ENCODE assay signal across 24 cellular contexts in the genomic region with DNA sequence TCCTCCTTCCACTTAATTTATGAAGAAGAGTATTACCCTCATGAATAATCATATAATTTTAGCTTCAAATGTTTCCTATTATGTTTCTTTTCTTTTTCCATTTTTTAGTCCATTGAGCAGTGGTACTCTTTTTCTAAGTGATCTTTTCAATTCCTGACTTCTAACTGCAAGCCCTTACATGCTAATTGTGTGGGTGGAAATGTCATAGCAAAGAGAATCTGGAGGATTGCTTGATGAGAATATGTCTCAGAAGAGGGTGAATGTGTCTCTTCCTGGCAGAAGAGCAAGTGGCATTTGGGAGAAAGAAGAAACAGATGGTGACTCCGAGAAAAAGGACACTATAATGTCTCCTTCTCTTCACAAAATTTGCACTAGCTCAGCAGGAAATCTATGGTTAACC.
"Had no signal": no experiment of that assay in that cellular context is flagged by ENCODE, and none has a peak within 500 bp of the region (broad histone marks: within the 10 kb centered on the region; RNA-seq: fewer than 3 reads in every experiment).

No MANE protein-coding gene starts in this region.

- FAIRE-seq: keratinocyte, small intestine, TTC549 had no signal

- DNase-seq: activated CD4-positive, alpha-beta T cell treated with anti-CD3 and anti-CD28 coated beads for 4 hours; activated CD4-positive, alpha-beta T cell treated with anti-CD3 and anti-CD28 coated beads, Interleukin-2, amount 50 U/mL, for 4 hours; activated naive CD4-positive, alpha-beta T cell; activated T-cell treated with anti-CD3 and anti-CD28 coated beads for 4 hours; activated T-cell treated with anti-CD3 and anti-CD28 coated beads, Interleukin-2, amount 50 U/mL, for 72 hours; endodermal cell; left cardiac atrium; left ventricle myocardium superior; sigmoid colon; small intestine; stimulated activated CD4-positive, alpha-beta T cell treated with anti-CD3 and anti-CD28 coated beads, Interleukin-4, amount 100 ng/mL, for 4 hours; stimulated activated CD8-positive, alpha-beta memory T cell treated with anti-CD3 and anti-CD28 coated beads, Interleukin-4, amount 100 ng/mL, for 48 hours; stimulated activated naive CD8-positive, alpha-beta T cell treated with anti-CD3 and anti-CD28 coated beads, Interleukin-15, amount 100 ng/mL, for 72 hours; substantia nigra; T-helper 9 cell; thyroid gland; upper lobe of right lung had no signal

- H3K27ac ChIP-seq: epithelial cell of prostate, gastroesophageal sphincter, hepatocyte, neutrophil, sigmoid colon, thyroid gland, upper lobe of right lung, VCaP had no signal
